ENCODE assay signal across 8 cellular contexts in the genomic region with DNA sequence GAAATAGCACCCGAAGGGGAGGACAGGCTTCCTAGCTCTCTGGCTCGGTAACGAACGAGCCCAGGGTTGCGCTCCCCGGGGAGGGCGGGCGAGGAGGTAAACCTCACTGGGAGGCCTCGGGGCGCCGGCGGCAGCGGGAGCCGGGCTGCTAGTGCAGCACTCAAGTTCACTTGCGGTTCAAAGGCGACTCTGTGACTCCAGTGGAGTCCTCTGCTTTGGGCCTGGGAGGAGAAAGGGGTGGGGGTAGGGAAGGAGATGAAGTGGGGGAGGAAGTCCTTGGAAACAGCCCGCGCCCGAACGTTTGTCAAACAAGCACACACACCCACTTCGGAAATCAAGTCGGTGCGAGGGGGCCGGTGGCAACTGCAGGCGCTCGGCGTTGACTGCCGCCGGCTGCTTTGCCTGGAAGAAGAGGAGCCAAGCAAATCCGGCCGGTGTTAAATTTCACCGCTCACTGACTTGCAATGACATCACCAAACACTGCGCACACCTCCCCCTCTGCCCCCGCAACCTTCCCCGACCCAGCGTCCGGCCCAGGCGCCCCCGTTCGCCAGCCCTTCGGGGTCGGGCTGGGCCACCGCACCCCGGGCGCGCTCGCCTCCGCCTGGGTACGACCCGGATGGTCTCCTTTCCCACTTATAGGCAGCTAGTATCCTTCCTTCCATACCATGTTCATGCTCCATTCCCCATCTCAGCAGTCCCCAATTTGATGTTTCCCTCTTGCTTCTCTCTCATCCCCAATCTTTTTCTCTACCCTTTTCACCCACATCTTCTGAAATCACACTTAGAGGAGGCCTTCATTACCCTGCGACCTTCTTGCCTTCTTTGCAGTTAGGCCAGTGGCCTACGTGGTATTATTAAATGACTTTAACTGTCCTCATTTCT. TPM values are rescaled to one million over a fixed set of nuclear protein-coding genes. Genes with fewer than 3 reads are reported as not detected.
DNase-seq lines count a peak whose midpoint lies in the region; ATAC-seq, FAIRE-seq and TF ChIP-seq lines count a peak whose summit lies in the region.

A gene (minus strand): TSS at position 202 of the 885 bp plus-strand sequence. CDS start 376 bp downstream, outside the sequence.

- CTCF ChIA-PET in BJ (lab: Yijun Ruan, JAX): interaction anchor here (1.0 to 1.5 kb wide), 2 partner anchors 137 to 223 kb away, joined by 3 to 4 read pairs; no protein-coding TSS in a partner anchor
- CTCF ChIA-PET in HEK293 (lab: Yijun Ruan, JAX): no interaction called here
- CTCF ChIA-PET in WTC11 (lab: Charles Lee): no interaction called here

- peak within 1 kb of the TSS; percentile 93 for H3K4me2 ChIP-seq in osteoblast (ENCODE audit: insufficient read depth, low read length)

- peak within 1 kb of the TSS; percentile 74 for H3K4me3 Mint-ChIP-seq in WTC11

- H3K27me3 ChIP-seq in BJ (ENCODE audit: control insufficient read depth, insufficient read depth, low read length): no peaks in the 10 kb centered on the region
- H3K27me3 ChIP-seq in cardiac muscle cell: peaks cover 40% of the 10 kb centered on the region
- no peaks in the 10 kb centered on the region for H3K27me3 ChIP-seq in osteoblast (ENCODE audit: insufficient read depth, low read length)

- peaks cover 19% of the 10 kb centered on the region for H3K4me1 Mint-ChIP-seq in WTC11

- H2AFZ ChIP-seq in osteoblast (ENCODE audit: low read length): peak within 1 kb of the TSS; percentile 90

- H3K27me3 Mint-ChIP-seq in WTC11 (ENCODE audit: low read depth): peaks cover 56% of the 10 kb centered on the region

- no peaks in the 10 kb centered on the region for H3K9me3 Mint-ChIP-seq in WTC11

- POLR2A ChIA-PET in BJ (lab: Charles Lee): no interaction called here
- POLR2A ChIA-PET in HEK293 (lab: Yijun Ruan, JAX): no interaction called here
- POLR2A ChIA-PET in WTC11 (lab: Charles Lee): no interaction called here

- ATAC-seq in WTC11 (peak; percentile 78), GM19452 (IDR thresholded peaks at IDR 0.05; ENCODE audit: unreplicated experiment) (no peak)

- no peak for TF ChIP-seq CTCF in BJ (IDR thresholded peaks at IDR 0.05; ENCODE audit: insufficient read depth, low read depth, low read length)
- TF ChIP-seq CTCF in HEK293 (tag by site-specific recombination; IDR thresholded peaks at IDR 0.05): no peak
- no peak for TF ChIP-seq CTCF in WTC11 (IDR thresholded peaks at IDR 0.05)
- TF ChIP-seq CTCF in cardiac muscle cell (IDR thresholded peaks at IDR 0.05; ENCODE audit: low read depth, low read length): no peak
- TF ChIP-seq CTCF in osteoblast (IDR thresholded peaks at IDR 0.05; ENCODE audit: extremely low read depth, low read depth, low read length): no peak

- no peak for FAIRE-seq in urothelium cell line (lab: Jason Lieb, UNC)

- H3K27ac ChIP-seq in HEK293 (ENCODE audit: extremely low read depth, low read depth, low read length) (peak within 1 kb of the TSS; percentile 19; the same call in 1 of the 2 replicates), cardiac muscle cell (no peak within 1 kb of the TSS), osteoblast (ENCODE audit: low read depth, low read length) (no peak within 1 kb of the TSS)

- H3K27ac Mint-ChIP-seq in WTC11: no peak within 1 kb of the TSS

- H3K4me3 ChIP-seq in BJ (ENCODE audit: low read depth, low read length) (peak within 1 kb of the TSS; percentile 14), HEK293 (ENCODE audit: low read depth, low read length) (peak within 1 kb of the TSS; percentile 38), cardiac muscle cell (peak within 1 kb of the TSS; percentile 28), osteoblast (ENCODE audit: insufficient read depth, low read length) (peak within 1 kb of the TSS; percentile 71)

- DNase-seq in BJ (ENCODE audit: low read depth) (no peak), WTC11 (ENCODE audit: low spot score) (peak; percentile 78), cardiac muscle cell (ENCODE audit: low read depth in 1 of 2, low spot score in 1 of 2) (peak; percentile 73 to 81), osteoblast (ENCODE audit: insufficient read length, low spot score, missing footprints) (peak; percentile 92), urothelium cell line (ENCODE audit: low spot score) (no peak), H4 (ENCODE audit: low spot score) (no peak)

- H3K9me3 ChIP-seq in HEK293 (ENCODE audit: control insufficient read depth, insufficient read depth, low read depth, low read length): no peaks in the 10 kb centered on the region
- H3K9me3 ChIP-seq in cardiac muscle cell (ENCODE audit: low read depth): no peaks in the 10 kb centered on the region
- no peaks in the 10 kb centered on the region for H3K9me3 ChIP-seq in osteoblast (ENCODE audit: low read depth, low read length)

- no peaks in the 10 kb centered on the region for H3K79me2 ChIP-seq in osteoblast (ENCODE audit: insufficient read depth, low read length)

- H3K36me3 ChIP-seq in BJ (ENCODE audit: control insufficient read depth, insufficient read depth, low read length) (no peaks in the 10 kb centered on the region), HEK293 (ENCODE audit: control insufficient read depth in 2 of 2, insufficient read depth in 1 of 2, low read length in 2 of 2) (no peaks in the 10 kb centered on the region), cardiac muscle cell (no peaks in the 10 kb centered on the region), osteoblast (ENCODE audit: insufficient read depth, low read length) (no peaks in the 10 kb centered on the region)

- no peaks in the 10 kb centered on the region for H4K20me1 ChIP-seq in osteoblast (ENCODE audit: insufficient read depth, low read length)

- H3K36me3 Mint-ChIP-seq in WTC11: no peaks in the 10 kb centered on the region

- no peaks in the 10 kb centered on the region; the same call in 1 of the 2 replicates for H3K4me1 ChIP-seq in HEK293 (ENCODE audit: control insufficient read depth, insufficient read depth, low read length)
- H3K4me1 ChIP-seq in cardiac muscle cell (ENCODE audit: low read depth): peaks cover 6% of the 10 kb centered on the region
- peaks cover 30% of the 10 kb centered on the region for H3K4me1 ChIP-seq in osteoblast (ENCODE audit: insufficient read depth, low read length)

TF ChIP-seq in HEK293, 187 proteins besides CTCF, POLR2A, EP300 and RAD21 (continues in another document):
- TF ChIP-seq ZNF837 (tag by site-specific recombination; IDR thresholded peaks at IDR 0.05): no peak
- TF ChIP-seq, protein P1, sequence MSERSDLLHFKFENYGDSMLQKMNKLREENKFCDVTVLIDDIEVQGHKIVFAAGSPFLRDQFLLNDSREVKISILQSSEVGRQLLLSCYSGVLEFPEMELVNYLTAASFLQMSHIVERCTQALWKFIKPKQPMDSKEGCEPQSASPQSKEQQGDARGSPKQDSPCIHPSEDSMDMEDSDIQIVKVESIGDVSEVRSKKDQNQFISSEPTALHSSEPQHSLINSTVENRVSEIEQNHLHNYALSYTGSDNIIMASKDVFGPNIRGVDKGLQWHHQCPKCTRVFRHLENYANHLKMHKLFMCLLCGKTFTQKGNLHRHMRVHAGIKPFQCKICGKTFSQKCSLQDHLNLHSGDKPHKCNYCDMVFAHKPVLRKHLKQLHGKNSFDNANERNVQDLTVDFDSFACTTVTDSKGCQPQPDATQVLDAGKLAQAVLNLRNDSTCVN (tag by site-specific recombination; optimal IDR thresholded peaks at IDR 0.05): peak; percentile 31

TF ChIP-seq in WTC11, 78 proteins besides CTCF, POLR2A, EP300 and RAD21:
- TF ChIP-seq, protein P2, sequence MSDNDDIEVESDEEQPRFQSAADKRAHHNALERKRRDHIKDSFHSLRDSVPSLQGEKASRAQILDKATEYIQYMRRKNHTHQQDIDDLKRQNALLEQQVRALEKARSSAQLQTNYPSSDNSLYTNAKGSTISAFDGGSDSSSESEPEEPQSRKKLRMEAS (CRISPR knock-in tag; IDR thresholded peaks at IDR 0.05): 0 out of 2 replicates have a peak, but pooled peaks have one; percentile 18
- no peak for TF ChIP-seq ETV6 (CRISPR knock-in tag; IDR thresholded peaks at IDR 0.05)

RNA-seq across cellular contexts. Expression of the gene that starts here (rescaled TPM):
- polyA plus RNA-seq in BJ (2011; rRNA removed) (0.28 and 0.59 TPM in 2 replicates), cardiac muscle cell (0.32 and 0.99 TPM in 2 replicates)
- 1.2 and 2.7 TPM in 2 replicates for polyA minus RNA-seq in BJ (2011; rRNA and poly(A)+ RNA removed)
- total RNA-seq in WTC11 (2021) (0.92 to 1.1 TPM (median 1.0 TPM) in 3 replicates), cardiac muscle cell (0.35 and 0.54 TPM in 2 replicates), osteoblast (1.1 and 1.8 TPM in 2 replicates)
- 0.78 and 0.91 TPM in 2 replicates for total RNA-seq in H4 (2014; rRNA removed; shearing (Covaris generic))

Comparison
In these comparisons a context has a peak if more than half of its experiments do, and no peak if none do; other contexts are left out.
1. Peak in DNase-seq and H3K4me3 ChIP-seq in cardiac muscle cell; RNA of the gene not detected or under 1 TPM.
2. DNase-seq: peak in WTC11 (single experiment) and osteoblast (single experiment); none in BJ (single experiment), urothelium cell line (single experiment) and H4 (single experiment).
3. H3K4me3 ChIP-seq: peak in every context shown above with its lines; median percentile 71 in osteoblast; 38 in HEK293; 28 in cardiac muscle cell; 14 in BJ.